ENCODE assay signal across 1 cellular context in the genomic region with DNA sequence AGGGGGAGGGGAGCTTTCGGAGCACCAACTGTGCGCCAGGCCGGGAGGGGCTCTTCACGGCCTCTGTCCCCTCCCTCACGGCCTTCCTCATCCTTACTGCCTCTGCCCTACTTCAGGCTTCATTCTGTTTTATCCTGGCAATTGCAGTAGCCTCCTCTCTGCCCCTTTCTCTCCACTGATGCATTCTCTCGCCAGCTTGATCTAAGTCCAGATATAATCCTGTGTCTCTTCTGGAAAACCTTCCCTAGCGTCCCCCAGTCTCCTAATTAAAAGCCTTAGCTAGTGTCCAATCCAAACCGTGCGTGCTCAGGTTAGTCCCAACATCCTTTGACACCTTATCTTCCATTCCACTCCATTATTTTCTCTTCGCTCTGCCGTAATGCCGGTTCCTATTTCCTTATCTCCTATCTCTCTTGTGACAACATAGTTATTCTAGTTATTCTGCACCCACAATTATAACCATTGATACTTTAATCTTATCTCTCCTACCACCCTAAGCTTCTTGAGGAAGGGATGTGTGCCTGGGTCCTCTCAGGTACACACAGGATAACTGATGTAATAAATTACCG.
A peak's percentile ranks its signal among the peaks of the same experiment; 100 is the strongest.
TF ChIP-seq lines count a peak whose summit lies in the region.

No MANE protein-coding gene starts in this region.

TF ChIP-seq in K562, 482 proteins besides CTCF, POLR2A, EP300 and RAD21:
- TF ChIP-seq RBM15 (IDR thresholded peaks at IDR 0.05; ENCODE audit: insufficient read depth, low read length) (no peak), LCOR (CRISPR knock-in tag; IDR thresholded peaks at IDR 0.05) (peak; percentile 57; the same call in 1 of the 2 replicates), GABPB1 (CRISPR knock-in tag; IDR thresholded peaks at IDR 0.05) (peak; percentile 34; the same call in 1 of the 2 replicates), DPF2 (IDR thresholded peaks at IDR 0.05) (0 out of 2 replicates have a peak, but pooled peaks have one; percentile 38), ZEB2 (IDR thresholded peaks at IDR 0.05) (peak; percentile 9; the same call in 1 of the 2 replicates), ZC3H4 (CRISPR knock-in tag; IDR thresholded peaks at IDR 0.05; ENCODE audit: borderline replicate concordance) (0 out of 2 replicates have a peak, but pooled peaks have one; percentile 25), ZBTB26 (CRISPR knock-in tag; IDR thresholded peaks at IDR 0.05) (0 out of 2 replicates have a peak, but pooled peaks have one; percentile 13), GATA2 (CRISPR knock-in tag; IDR thresholded peaks at IDR 0.05) (peak; percentile 69), RBM14 (IDR thresholded peaks at IDR 0.05; ENCODE audit: borderline replicate concordance, insufficient read depth, low read depth, low read length) (no peak), NFIX (CRISPR knock-in tag; IDR thresholded peaks at IDR 0.05; ENCODE audit: low read depth) (no peak), ATF7 (IDR thresholded peaks at IDR 0.05) (no peak), HNRNPUL1 (IDR thresholded peaks at IDR 0.05; ENCODE audit: low read length) (no peak), ZNF639 (CRISPR knock-in tag; conservative IDR thresholded peaks at IDR 0.05 in 1 of 2, IDR thresholded peaks at IDR 0.05 in 1 of 2) (no peak), ZFP1 (CRISPR knock-in tag; IDR thresholded peaks at IDR 0.05) (no peak), ZBTB7A (IDR thresholded peaks at IDR 0.05; ENCODE audit: borderline replicate concordance, control insufficient read depth, low read depth, low read length) (0 out of 2 replicates have a peak, but pooled peaks have one; percentile 31), RBM22 (IDR thresholded peaks at IDR 0.05; ENCODE audit: low read depth, low read length, poor library complexity, severe bottlenecking) (no peak), TBP (optimal IDR thresholded peaks at IDR 0.05; ENCODE audit: low read depth, low read length) (peak; percentile 20), JUND (IDR thresholded peaks at IDR 0.05; ENCODE audit: borderline replicate concordance, low read depth, low read length) (no peak), JUND (tag; IDR thresholded peaks at IDR 0.05; ENCODE audit: borderline replicate concordance, low read depth, low read length) (0 out of 3 replicates have a peak, but pooled peaks have one; percentile 16), HDAC1 (IDR thresholded peaks at IDR 0.05) (peak in 1 of 2 experiments; percentile 5; a peak in 1 of 4 replicates), NFYB (IDR thresholded peaks at IDR 0.05; ENCODE audit: extremely low read depth, insufficient read length) (no peak), SOX6 (IDR thresholded peaks at IDR 0.05) (peak; percentile 15; the same call in 1 of the 2 replicates), PRPF4 (IDR thresholded peaks at IDR 0.05; ENCODE audit: insufficient read depth, low read depth, low read length, poor library complexity, severe bottlenecking) (peak; percentile 2), ZNF436 (CRISPR knock-in tag; IDR thresholded peaks at IDR 0.05) (no peak), NFE2L1 (tag; IDR thresholded peaks at IDR 0.05; ENCODE audit: borderline replicate concordance, low read depth) (no peak), NR2C1 (IDR thresholded peaks at IDR 0.05) (0 out of 2 replicates have a peak, but pooled peaks have one; percentile 25), NR2C1 (tag; IDR thresholded peaks at IDR 0.05) (no peak), SREBF1 (IDR thresholded peaks at IDR 0.05; ENCODE audit: borderline replicate concordance, low read depth, low read length) (0 out of 2 replicates have a peak, but pooled peaks have one; percentile 18), CTBP1 (IDR thresholded peaks at IDR 0.05; ENCODE audit: borderline replicate concordance) (peak; percentile 40; the same call in 1 of the 2 replicates), CREB1 (IDR thresholded peaks at IDR 0.05) (no peak), CREB1 (CRISPR knock-in tag; IDR thresholded peaks at IDR 0.05) (peak; percentile 33; the same call in 1 of the 2 replicates), SMARCE1 (IDR thresholded peaks at IDR 0.05) (peak; percentile 61; the same call in 1 of the 2 replicates)
- TF ChIP-seq, protein P1, sequence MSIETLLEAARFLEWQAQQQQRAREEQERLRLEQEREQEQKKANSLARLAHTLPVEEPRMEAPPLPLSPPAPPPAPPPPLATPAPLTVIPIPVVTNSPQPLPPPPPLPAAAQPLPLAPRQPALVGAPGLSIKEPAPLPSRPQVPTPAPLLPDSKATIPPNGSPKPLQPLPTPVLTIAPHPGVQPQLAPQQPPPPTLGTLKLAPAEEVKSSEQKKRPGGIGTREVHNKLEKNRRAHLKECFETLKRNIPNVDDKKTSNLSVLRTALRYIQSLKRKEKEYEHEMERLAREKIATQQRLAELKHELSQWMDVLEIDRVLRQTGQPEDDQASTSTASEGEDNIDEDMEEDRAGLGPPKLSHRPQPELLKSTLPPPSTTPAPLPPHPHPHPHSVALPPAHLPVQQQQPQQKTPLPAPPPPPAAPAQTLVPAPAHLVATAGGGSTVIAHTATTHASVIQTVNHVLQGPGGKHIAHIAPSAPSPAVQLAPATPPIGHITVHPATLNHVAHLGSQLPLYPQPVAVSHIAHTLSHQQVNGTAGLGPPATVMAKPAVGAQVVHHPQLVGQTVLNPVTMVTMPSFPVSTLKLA (conservative IDR thresholded peaks at IDR 0.05) = 0 out of 4 replicates have a peak, but pooled peaks of 1 of the 2 experiments have one; percentile 15
- TF ChIP-seq, protein P2, sequence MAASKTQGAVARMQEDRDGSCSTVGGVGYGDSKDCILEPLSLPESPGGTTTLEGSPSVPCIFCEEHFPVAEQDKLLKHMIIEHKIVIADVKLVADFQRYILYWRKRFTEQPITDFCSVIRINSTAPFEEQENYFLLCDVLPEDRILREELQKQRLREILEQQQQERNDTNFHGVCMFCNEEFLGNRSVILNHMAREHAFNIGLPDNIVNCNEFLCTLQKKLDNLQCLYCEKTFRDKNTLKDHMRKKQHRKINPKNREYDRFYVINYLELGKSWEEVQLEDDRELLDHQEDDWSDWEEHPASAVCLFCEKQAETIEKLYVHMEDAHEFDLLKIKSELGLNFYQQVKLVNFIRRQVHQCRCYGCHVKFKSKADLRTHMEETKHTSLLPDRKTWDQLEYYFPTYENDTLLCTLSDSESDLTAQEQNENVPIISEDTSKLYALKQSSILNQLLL (CRISPR knock-in tag; IDR thresholded peaks at IDR 0.05; ENCODE audit: borderline replicate concordance) = no peak
